ENCODE assay signal across 8 cellular contexts in genomic region chr20:58209652-58210397, GRCh38. TPM values are rescaled to one million over a fixed set of nuclear protein-coding genes. Genes with fewer than 3 reads are reported as not detected.
DNase-seq lines count a peak whose midpoint lies in the region; ATAC-seq and TF ChIP-seq lines count a peak whose summit lies in the region.

No MANE protein-coding gene starts in this region.

- H3K9me3 ChIP-seq in lung (ENCODE audit: control insufficient read depth in 2 of 2, insufficient read depth in 1 of 2, low read length in 1 of 2): no peaks in the 10 kb centered on the region

- no peaks in the 10 kb centered on the region for H3K36me3 ChIP-seq in lung (ENCODE audit: control insufficient read depth in 2 of 2, insufficient read depth in 2 of 2, low read length in 2 of 2)

- WGBS in lung, 2 donors: 6% methylated on average over 46 of the region's 46 CpGs

- H3K4me1 ChIP-seq in lung (ENCODE audit: control insufficient read depth in 2 of 2, insufficient read depth in 2 of 2, low read length in 2 of 2): no peaks in the 10 kb centered on the region

- ATAC-seq in HG03066 (IDR thresholded peaks at IDR 0.05; ENCODE audit: low read depth, unreplicated experiment) (peak; percentile 76), lung (ENCODE audit: insufficient read depth, low FRiP score) (peak; percentile 94)

- H3K27me3 ChIP-seq in lung (ENCODE audit: control insufficient read depth, insufficient read depth): no peaks in the 10 kb centered on the region

- DNase-seq in NCI-H1417 (lab: John Stamatoyannopoulos, UW) (peak; percentile 66 to 82 (median 67)), NCI-H1417 treated with DMSO at 0.1 percent for 48 hours (lab: John Stamatoyannopoulos, UW) (no peak), NCI-H510A (lab: John Stamatoyannopoulos, UW) (peak; percentile 14), dedifferentiated amniotic fluid mesenchymal stem cell (ENCODE audit: extremely low spot score) (peak; percentile 56), lung (ENCODE audit: low spot score) (peak; percentile 86)
- peak; percentile 82 to 85 for DNase-seq in activated CD4-positive, alpha-beta T cell treated with anti-CD3 and anti-CD28 coated beads, Interleukin-2, amount 50 U/mL, for 4 hours
- DNase-seq in stimulated activated CD8-positive, alpha-beta memory T cell treated with anti-CD3 and anti-CD28 coated beads, Interleukin-12 subunit alpha, Interleukin-12 subunit beta, amount 100 ng/mL, for 24 hours (ENCODE audit: extremely low read depth): peak; percentile 72

- TF ChIP-seq CTCF in lung (IDR thresholded peaks at IDR 0.05; ENCODE audit: control extremely low read depth, extremely low read depth): peak; percentile 100

- no peak overlapping the region for H3K27ac ChIP-seq in lung (ENCODE audit: low read depth in 1 of 2, low read length in 1 of 2)

- H3K4me3 ChIP-seq in lung: no peak overlapping the region

RNA-seq across cellular contexts. Expression of gene ANKRD60, which starts 18.6 kb away (rescaled TPM):
- not detected for total RNA-seq in lung
- polyA plus RNA-seq in lung: not detected
